1 cellular context compared by ENCODE assay signal in genomic region chr17:82000803-82001649, GRCh38.
TF ChIP-seq lines count a peak whose summit lies in the region.

No MANE protein-coding gene starts in this region.

TF ChIP-seq in GM12878, 131 proteins besides CTCF, POLR2A, EP300 and RAD21:
- TF ChIP-seq EED (IDR thresholded peaks at IDR 0.05; ENCODE audit: low read depth) (no peak), LARP7 (IDR thresholded peaks at IDR 0.05) (no peak), NR2C2 (IDR thresholded peaks at IDR 0.05; ENCODE audit: borderline replicate concordance, control insufficient read depth, insufficient read length, low read depth) (no peak), PBX3 (IDR thresholded peaks at IDR 0.05; ENCODE audit: insufficient replicate concordance, low read depth, low read length) (no peak), USF1 (IDR thresholded peaks at IDR 0.05; ENCODE audit: borderline replicate concordance, extremely low read length, insufficient read depth, low read depth, low read length) (no peak), ATF7 (IDR thresholded peaks at IDR 0.05; ENCODE audit: low read depth) (no peak), CBX3 (IDR thresholded peaks at IDR 0.05; ENCODE audit: borderline replicate concordance, low read depth) (no peak), ZSCAN29 (IDR thresholded peaks at IDR 0.05) (no peak), PRDM15 (CRISPR knock-in tag; IDR thresholded peaks at IDR 0.05) (no peak), HDAC6 (IDR thresholded peaks at IDR 0.05; ENCODE audit: unreplicated experiment) (no peak), ATF2 (IDR thresholded peaks at IDR 0.05; ENCODE audit: low read length) (no peak), JUND (IDR thresholded peaks at IDR 0.05; ENCODE audit: low read depth, low read length) (no peak), NFIC (IDR thresholded peaks at IDR 0.05; ENCODE audit: low read depth, low read length) (no peak), WRNIP1 (IDR thresholded peaks at IDR 0.05; ENCODE audit: borderline replicate concordance, low read depth, low read length) (no peak), CEBPB (IDR thresholded peaks at IDR 0.05; ENCODE audit: borderline replicate concordance in 1 of 2, low read depth in 2 of 2, low read length in 2 of 2) (no peak), TCF12 (IDR thresholded peaks at IDR 0.05; ENCODE audit: low read depth, low read length) (no peak), HDGF (IDR thresholded peaks at IDR 0.05) (no peak), REST (IDR thresholded peaks at IDR 0.05; ENCODE audit: low read depth, low read length) (no peak)
TF ChIP-seq in GM12878: peak in this region for 0.
